In genomic region chr12:93378373-93379310, GRCh38 we compare ENCODE assay signal across 1 cellular context.
A peak's percentile ranks its signal among the peaks of the same experiment; 100 is the strongest.
TF ChIP-seq lines count a peak whose summit lies in the region.

No MANE protein-coding gene starts in this region.

TF ChIP-seq in HepG2, 621 proteins besides CTCF, POLR2A, EP300 and RAD21 (continued from another document):
- TF ChIP-seq, protein P1, sequence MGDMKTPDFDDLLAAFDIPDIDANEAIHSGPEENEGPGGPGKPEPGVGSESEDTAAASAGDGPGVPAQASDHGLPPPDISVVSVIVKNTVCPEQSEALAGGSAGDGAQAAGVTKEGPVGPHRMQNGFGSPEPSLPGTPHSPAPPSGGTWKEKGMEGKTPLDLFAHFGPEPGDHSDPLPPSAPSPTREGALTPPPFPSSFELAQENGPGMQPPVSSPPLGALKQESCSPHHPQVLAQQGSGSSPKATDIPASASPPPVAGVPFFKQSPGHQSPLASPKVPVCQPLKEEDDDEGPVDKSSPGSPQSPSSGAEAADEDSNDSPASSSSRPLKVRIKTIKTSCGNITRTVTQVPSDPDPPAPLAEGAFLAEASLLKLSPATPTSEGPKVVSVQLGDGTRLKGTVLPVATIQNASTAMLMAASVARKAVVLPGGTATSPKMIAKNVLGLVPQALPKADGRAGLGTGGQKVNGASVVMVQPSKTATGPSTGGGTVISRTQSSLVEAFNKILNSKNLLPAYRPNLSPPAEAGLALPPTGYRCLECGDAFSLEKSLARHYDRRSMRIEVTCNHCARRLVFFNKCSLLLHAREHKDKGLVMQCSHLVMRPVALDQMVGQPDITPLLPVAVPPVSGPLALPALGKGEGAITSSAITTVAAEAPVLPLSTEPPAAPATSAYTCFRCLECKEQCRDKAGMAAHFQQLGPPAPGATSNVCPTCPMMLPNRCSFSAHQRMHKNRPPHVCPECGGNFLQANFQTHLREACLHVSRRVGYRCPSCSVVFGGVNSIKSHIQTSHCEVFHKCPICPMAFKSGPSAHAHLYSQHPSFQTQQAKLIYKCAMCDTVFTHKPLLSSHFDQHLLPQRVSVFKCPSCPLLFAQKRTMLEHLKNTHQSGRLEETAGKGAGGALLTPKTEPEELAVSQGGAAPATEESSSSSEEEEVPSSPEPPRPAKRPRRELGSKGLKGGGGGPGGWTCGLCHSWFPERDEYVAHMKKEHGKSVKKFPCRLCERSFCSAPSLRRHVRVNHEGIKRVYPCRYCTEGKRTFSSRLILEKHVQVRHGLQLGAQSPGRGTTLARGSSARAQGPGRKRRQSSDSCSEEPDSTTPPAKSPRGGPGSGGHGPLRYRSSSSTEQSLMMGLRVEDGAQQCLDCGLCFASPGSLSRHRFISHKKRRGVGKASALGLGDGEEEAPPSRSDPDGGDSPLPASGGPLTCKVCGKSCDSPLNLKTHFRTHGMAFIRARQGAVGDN (CRISPR knock-in tag; IDR thresholded peaks at IDR 0.05): peak; percentile 40; the same call in 1 of the 2 replicates
